ENCODE assay signal across 15 cellular contexts in the genomic region with DNA sequence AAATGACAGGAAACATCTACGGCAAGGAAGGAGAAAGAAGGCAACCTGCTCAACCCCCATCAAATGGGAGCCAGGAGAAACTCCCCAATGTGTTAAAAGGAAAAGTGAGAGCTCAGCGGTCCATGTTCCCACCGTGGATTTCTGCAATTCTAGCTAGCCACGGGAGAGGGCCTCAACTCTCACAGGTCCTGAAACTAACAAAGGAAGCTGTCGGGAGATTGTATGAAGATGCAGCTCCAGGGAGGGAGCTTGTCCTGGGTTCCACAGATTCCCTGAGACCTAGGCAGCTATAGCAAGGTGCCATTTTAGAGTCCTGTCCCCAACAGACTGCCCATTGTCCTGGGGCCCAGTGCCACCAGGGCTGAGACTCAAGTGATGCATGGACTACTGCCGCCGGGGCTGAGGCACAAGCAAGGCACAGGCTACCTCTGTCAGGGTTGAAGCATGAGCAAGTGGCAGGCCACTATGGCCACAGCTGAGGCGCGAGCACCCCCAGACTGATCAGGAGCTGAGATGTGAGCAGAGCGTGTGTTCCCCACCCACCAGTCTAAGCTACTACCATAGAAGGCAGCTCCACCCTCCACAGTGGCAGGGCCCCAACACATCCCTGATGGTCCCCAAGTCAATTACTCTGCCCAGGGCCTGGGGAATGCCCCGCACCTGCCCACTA. TPM values are rescaled to one million over a fixed set of nuclear protein-coding genes. Genes with fewer than 3 reads are reported as not detected.
A peak's percentile ranks its signal among the peaks of the same experiment; 100 is the strongest.
DNase-seq lines count a peak whose midpoint lies in the region; ATAC-seq, FAIRE-seq and TF ChIP-seq lines count a peak whose summit lies in the region.
"Had no signal": no experiment of that assay in that cellular context is flagged by ENCODE, and none has a peak within 500 bp of the region (broad histone marks: within the 10 kb centered on the region; RNA-seq: fewer than 3 reads in every experiment).

No MANE protein-coding gene starts in this region.

- TF ChIP-seq CTCF in A549 (IDR thresholded peaks at IDR 0.05) (no peak), DND-41 (IDR thresholded peaks at IDR 0.05; ENCODE audit: borderline replicate concordance, extremely low read depth, low read length, poor library complexity, severe bottlenecking) (no peak), GM12878 (IDR thresholded peaks at IDR 0.05 in 2 of 3, conservative IDR thresholded peaks at IDR 0.05 in 1 of 3; ENCODE audit: control insufficient read depth in 2 of 3, extremely low read depth in 1 of 3, insufficient read depth in 1 of 3, low read depth in 3 of 3, low read length in 3 of 3) (no peak), mucosa of descending colon (IDR thresholded peaks at IDR 0.05) (no peak), esophagus squamous epithelium (IDR thresholded peaks at IDR 0.05) (no peak)

- TF ChIP-seq RAD21 in A549 (conservative IDR thresholded peaks at IDR 0.05 in 1 of 2, IDR thresholded peaks at IDR 0.05 in 1 of 2) = no peak
- no peak for TF ChIP-seq RAD21 in GM12878 (IDR thresholded peaks at IDR 0.05; ENCODE audit: insufficient read depth, low read depth, low read length)

- H4K20me1 ChIP-seq in DND-41 (ENCODE audit: insufficient read depth, low read length) = peaks cover 55% of the 10 kb centered on the region
- H4K20me1 ChIP-seq in GM12878 (ENCODE audit: control insufficient read depth, insufficient read depth) = no peaks in the 10 kb centered on the region

- no peak overlapping the region for H3K4me2 ChIP-seq in A549
- H3K4me2 ChIP-seq in DND-41 (ENCODE audit: insufficient read depth, low read length) = no peak overlapping the region
- H3K4me2 ChIP-seq in GM12878 (ENCODE audit: control insufficient read depth, insufficient read depth) = no peak overlapping the region

- WGBS in A549 (ENCODE audit: missing lambda C conversion rate) = 95% methylated on average over 8 of the region's 11 CpGs
- 81% methylated on average over 11 of the region's 11 CpGs for WGBS in GM12878 (ENCODE audit: insufficient coverage, insufficient replicate concordance, low lambda C conversion rate, missing lambda C conversion rate)
- 77 to 89% methylated on average over 3 to 9 of the region's 11 CpGs for WGBS in esophagus squamous epithelium, 2 donors

- H3K27me3 ChIP-seq in DND-41 (ENCODE audit: insufficient read depth, low read length, poor library complexity) (no peaks in the 10 kb centered on the region), GM12878 (replicated peaks in 1 of 2; ENCODE audit: control insufficient read depth in 2 of 2, insufficient read depth in 2 of 2, low read length in 1 of 2) (no peaks in the 10 kb centered on the region), esophagus squamous epithelium (no peaks in the 10 kb centered on the region)

- RAD21 ChIA-PET in GM12878 (lab: Charles Lee; ENCODE audit: unreplicated experiment) = interaction anchor here (0.6 kb wide), 1 partner anchor 10 kb away, joined by 3 read pairs; no protein-coding TSS in a partner anchor

- no peak for TF ChIP-seq EP300 in A549 (IDR thresholded peaks at IDR 0.05)
- no peak for TF ChIP-seq EP300 in GM12878 (IDR thresholded peaks at IDR 0.05; ENCODE audit: borderline replicate concordance in 1 of 2, control insufficient read depth in 1 of 2, low read depth in 2 of 2, low read length in 2 of 2)

- H3K9me3 ChIP-seq in A549 (peaks cover 9% of the 10 kb centered on the region; the same call in 1 of the 3 replicates), DND-41 (ENCODE audit: insufficient read depth, low read length, severe bottlenecking) (peaks cover 5% of the 10 kb centered on the region), GM12878 (replicated peaks; ENCODE audit: control insufficient read depth, insufficient read depth, low read length) (peaks cover 11% of the 10 kb centered on the region; the same call in 2 of the 3 replicates), mucosa of descending colon (peaks cover 3% of the 10 kb centered on the region), esophagus squamous epithelium (no peaks in the 10 kb centered on the region)

- H3K4me3 ChIP-seq in A549 = no peak overlapping the region
- no peak overlapping the region for H3K4me3 ChIP-seq in DND-41 (ENCODE audit: low read depth in 1 of 2, low read length in 2 of 2)
- H3K4me3 ChIP-seq in GM12878 = no peak overlapping the region
- H3K4me3 ChIP-seq in mucosa of descending colon = no peak overlapping the region
- H3K4me3 ChIP-seq in esophagus squamous epithelium = no peak overlapping the region

- in situ Hi-C loops in GM12878 (cut with MboI) = no loop called here

- intact Hi-C loops in GM12878 (cut with micrococcal nuclease; ENCODE audit: unreplicated experiment) = no loop called here
- intact Hi-C loops in mucosa of descending colon (cut with DNase I, micrococcal nuclease) = no loop called here
- intact Hi-C loops in esophagus squamous epithelium (cut with DNase I) = no loop called here

- FAIRE-seq in A549 (lab: Jason Lieb, UNC) = no peak
- FAIRE-seq in GM12878 (lab: Jason Lieb, UNC) = no peak
- FAIRE-seq: astrocyte, islet of Langerhans had no signal

- TF ChIP-seq POLR2A in A549 (IDR thresholded peaks at IDR 0.05; ENCODE audit: low read length) (no peak), GM12878 (IDR thresholded peaks at IDR 0.05; ENCODE audit: low read depth, low read length) (no peak), esophagus squamous epithelium (IDR thresholded peaks at IDR 0.05) (no peak)

- DNase-seq in A549 (ENCODE audit: low read depth in 1 of 2, low spot score in 1 of 2) (no peak), DND-41 (no peak), GM12878 (ENCODE audit: low read depth, low spot score) (no peak), mucosa of descending colon (no peak), HCEC 1CT (no peak), NCI-H446 treated with DMSO at 0.1 percent for 48 hours (lab: John Stamatoyannopoulos, UW) (no peak), esophagus squamous epithelium (lab: John Stamatoyannopoulos, UW) (no peak)
- DNase-seq: activated CD4-positive, alpha-beta T cell treated with anti-CD3 and anti-CD28 coated beads, Interleukin-2, amount 10 ng/mL, durations not matched to agents 7 days and 5 days; AML-193; NCI-H1092; SIG-M5; stimulated activated naive CD4-positive, alpha-beta T cell had no signal

- H3K9ac ChIP-seq in DND-41 (ENCODE audit: low read depth, low read length) = no peak overlapping the region
- no peak overlapping the region for H3K9ac ChIP-seq in GM12878 (ENCODE audit: control insufficient read depth, insufficient read depth, low read length)

- CTCF ChIA-PET in A549 (lab: Yijun Ruan, JAX) (interaction anchor here (1.2 to 1.9 kb wide), 3 partner anchors 11 to 30 kb away, joined by 4 to 6 read pairs (median 5); no protein-coding TSS in a partner anchor), GM12878 (lab: Yijun Ruan, JAX) (interaction anchor here (1.4 to 1.5 kb wide), 2 partner anchors 10 to 211 kb away, joined by 5 read pairs; no protein-coding TSS in a partner anchor)

- H3K79me2 ChIP-seq in DND-41 (ENCODE audit: insufficient read depth, low read length) (peaks cover 98% of the 10 kb centered on the region), GM12878 (ENCODE audit: control insufficient read depth, insufficient read depth, low read length) (peaks cover 56% of the 10 kb centered on the region)

- ATAC-seq in A549 = peak; percentile 23 to 56; a peak in 4 of 6 replicates
- 0 out of 3 replicates have a peak, but pooled peaks have one; percentile 14 for ATAC-seq in DND-41 (ENCODE audit: insufficient read depth, low read depth)
- peak; percentile 18 for ATAC-seq in GM12878
- ATAC-seq in mucosa of descending colon = peak; percentile 12
- ATAC-seq in GM18520 (IDR thresholded peaks at IDR 0.05; ENCODE audit: unreplicated experiment) = no peak

- peaks cover 26% of the 10 kb centered on the region for H3K36me3 ChIP-seq in DND-41 (ENCODE audit: insufficient read depth, low read length)
- H3K36me3 ChIP-seq in GM12878 (ENCODE audit: control insufficient read depth in 2 of 2, insufficient read depth in 2 of 2, low read length in 1 of 2) = peaks cover 4 to 13% of the 10 kb centered on the region in 2 experiments
- no peaks in the 10 kb centered on the region for H3K36me3 ChIP-seq in mucosa of descending colon (ENCODE audit: low read depth)
- peaks cover 0 to 17% (median 0%) of the 10 kb centered on the region in 3 donors for H3K36me3 ChIP-seq in esophagus squamous epithelium

- no peak overlapping the region for H3K27ac ChIP-seq in A549
- no peak overlapping the region for H3K27ac ChIP-seq in DND-41 (ENCODE audit: low read length)
- H3K27ac ChIP-seq in GM12878 (ENCODE audit: control insufficient read depth, insufficient read depth) = no peak overlapping the region
- H3K27ac ChIP-seq in esophagus squamous epithelium = no peak overlapping the region

- peaks cover 6% of the 10 kb centered on the region; the same call in 2 of the 3 replicates for H3K4me1 ChIP-seq in A549
- no peaks in the 10 kb centered on the region for H3K4me1 ChIP-seq in DND-41 (ENCODE audit: insufficient read depth, low read length)
- H3K4me1 ChIP-seq in GM12878 (ENCODE audit: control insufficient read depth, insufficient read depth, low read length) = peaks cover 7% of the 10 kb centered on the region; the same call in 1 of the 2 replicates
- H3K4me1 ChIP-seq in mucosa of descending colon (ENCODE audit: low read depth) = no peaks in the 10 kb centered on the region
- H3K4me1 ChIP-seq in esophagus squamous epithelium = peaks cover 0 to 22% (median 0%) of the 10 kb centered on the region in 3 donors

- BruUV-seq in GM12878 (replicated peaks; lab: Mats Ljungman, UMichigan) = no TSS peak

- SMC1A ChIA-PET in GM12878 (lab: Charles Lee; ENCODE audit: uncharacterized antibody, unreplicated experiment) = interaction anchor here (1.1 to 1.4 kb wide), 2 partner anchors 10 to 11 kb away, joined by 3 to 4 read pairs; no protein-coding TSS in a partner anchor

- H2AFZ ChIP-seq in DND-41 (ENCODE audit: low read depth, low read length) = no peak overlapping the region
- no peak overlapping the region for H2AFZ ChIP-seq in GM12878 (ENCODE audit: control insufficient read depth, low read depth, low read length)

- POLR2A ChIA-PET in A549 (lab: Yijun Ruan, JAX) (no interaction called here), GM12878 (lab: Charles Lee) (interaction anchor here (0.6 to 0.8 kb wide), 2 partner anchors 205 to 925 kb away, joined by 3 to 4 read pairs; partner anchors contain the start of gene INTS4)

RNA-seq across cellular contexts. Expression of gene RSF1, which starts 31.3 kb away (rescaled TPM):
- polyA plus RNA-seq in A549 (2011; rRNA removed) (29.6 TPM in 2 replicates), A549 (2017; fragmentation: RNase III; extraction: RNeasy Plus Mini Kit Qiagen cat#74134 plus additional on column Dnase treatment) (15.4 to 18.8 TPM (median 17.6 TPM) in 3 replicates), GM12878 (2011; rRNA removed) (22.8 and 24.6 TPM in 2 replicates), GM12878 (2014; fragmentation: Illumina TruSeq; extraction: Trizol) (42.9 and 54.2 TPM in 2 replicates), GM12878 (2014; fragmentation: Nextera tagmentation; extraction: Ambion mirVana) (10 to 100 TPM in 1 of 2 experiments, 1 to 10 TPM in 1; 9.0 to 25.4 TPM), GM12878 (2014; rRNA removed) (11.5 and 16.4 TPM in 2 replicates), GM12878 (2016; fragmentation: Nextera tagmentation; extraction: Ambion mirVana) (10 to 100 TPM; 38.7 to 45.3 TPM)
- 5.5 and 8.3 TPM in 2 replicates for polyA plus RNA-seq in A549 (2012; cell fraction: cytosol; rRNA removed)
- polyA plus RNA-seq in A549 (2012; cell fraction: nucleus; rRNA removed) = 5.0 and 7.4 TPM in 2 replicates
- polyA minus RNA-seq in A549 (2011; rRNA and poly(A)+ RNA removed) = 23.6 and 26.3 TPM in 2 replicates
- 126 and 128 TPM in 2 replicates for total RNA-seq in GM12878 (2013; cell fraction: nucleolus; rRNA removed)
- total RNA-seq in GM12878 (2014; rRNA removed) (24.4 and 30.9 TPM in 2 replicates), GM12878 (2014; rRNA removed; fragmentation: Illumina TruSeq; extraction: Trizol) (34.6 and 36.7 TPM in 2 replicates), GM12878 (2021) (36.7 and 39.9 TPM in 2 replicates), mucosa of descending colon (10 to 100 TPM; 43.7 to 80.2 (median 44.4) TPM), esophagus squamous epithelium (10 to 100 TPM; 14.7 to 37.8 (median 29.1) TPM)
- polyA plus RNA-seq in GM12878 (2011; ENCODE audit: low read depth) = 8.0 TPM
- polyA plus RNA-seq in GM12878 (2011; cell fraction: cytosol; rRNA removed) = 15.5 and 18.0 TPM in 2 replicates
- 19.7 and 37.1 TPM in 2 replicates for polyA plus RNA-seq in GM12878 (2011; cell fraction: nucleus; rRNA removed)
- 29.0 and 30.4 TPM in 2 replicates for polyA plus RNA-seq in GM12878 (2012)
- 26.5 and 43.7 TPM in 2 replicates for polyA minus RNA-seq in GM12878 (2011; rRNA and poly(A)+ RNA removed)
- 15.8 and 19.6 TPM in 2 replicates for polyA minus RNA-seq in GM12878 (2011; cell fraction: cytosol; rRNA and poly(A)+ RNA removed)
- polyA minus RNA-seq in GM12878 (2011; cell fraction: nucleus; rRNA and poly(A)+ RNA removed) = 19.6 and 29.3 TPM in 2 replicates

RNA-seq across cellular contexts. Expression of gene AAMDC, which starts 31.7 kb away (rescaled TPM):
- polyA plus RNA-seq in A549 (2011; rRNA removed) (17.7 and 25.4 TPM in 2 replicates), A549 (2017; fragmentation: RNase III; extraction: RNeasy Plus Mini Kit Qiagen cat#74134 plus additional on column Dnase treatment) (31.3 to 41.8 TPM (median 36.5 TPM) in 3 replicates), GM12878 (2011; rRNA removed) (3.7 and 4.4 TPM in 2 replicates), GM12878 (2014; fragmentation: Illumina TruSeq; extraction: Trizol) (2.4 and 8.3 TPM in 2 replicates), GM12878 (2014; fragmentation: Nextera tagmentation; extraction: Ambion mirVana) (10 to 100 TPM; 37.1 to 38.3 TPM), GM12878 (2014; rRNA removed) (11.3 and 13.9 TPM in 2 replicates), GM12878 (2016; fragmentation: Nextera tagmentation; extraction: Ambion mirVana) (10 to 100 TPM; 18.6 to 26.0 TPM)
- 13.7 and 17.1 TPM in 2 replicates for polyA plus RNA-seq in A549 (2012; cell fraction: cytosol; rRNA removed)
- polyA plus RNA-seq in A549 (2012; cell fraction: nucleus; rRNA removed) = 2.9 and 6.0 TPM in 2 replicates
- polyA minus RNA-seq in A549 (2011; rRNA and poly(A)+ RNA removed) = 2.2 and 3.8 TPM in 2 replicates
- 1.9 and 2.3 TPM in 2 replicates for total RNA-seq in GM12878 (2013; cell fraction: nucleolus; rRNA removed)
- total RNA-seq in GM12878 (2014; rRNA removed) (6.1 and 6.7 TPM in 2 replicates), GM12878 (2014; rRNA removed; fragmentation: Illumina TruSeq; extraction: Trizol) (8.4 and 9.8 TPM in 2 replicates), GM12878 (2021) (4.3 and 6.2 TPM in 2 replicates), mucosa of descending colon (10 to 100 TPM; 22.9 to 28.1 (median 27.9) TPM), esophagus squamous epithelium (10 to 100 TPM in 1 of 4 donors, 1 to 10 TPM in 2, under 1 TPM in 1; 0.83 to 15.4 (median 2.2) TPM)
- polyA plus RNA-seq in GM12878 (2011; ENCODE audit: low read depth) = 32.2 TPM
- 2.8 and 3.0 TPM in 2 replicates for polyA plus RNA-seq in GM12878 (2011; cell fraction: cytosol; rRNA removed)
- 2.2 and 2.4 TPM in 2 replicates for polyA plus RNA-seq in GM12878 (2011; cell fraction: nucleus; rRNA removed)
- polyA plus RNA-seq in GM12878 (2012) = 16.9 and 19.8 TPM in 2 replicates
- 2.1 TPM in 1 of 2 replicates, not detected in the other for polyA minus RNA-seq in GM12878 (2011; rRNA and poly(A)+ RNA removed)
- polyA minus RNA-seq in GM12878 (2011; cell fraction: cytosol; rRNA and poly(A)+ RNA removed) = not detected in 2 replicates
- not detected in 2 replicates for polyA minus RNA-seq in GM12878 (2011; cell fraction: nucleus; rRNA and poly(A)+ RNA removed)
